In the genomic region with DNA sequence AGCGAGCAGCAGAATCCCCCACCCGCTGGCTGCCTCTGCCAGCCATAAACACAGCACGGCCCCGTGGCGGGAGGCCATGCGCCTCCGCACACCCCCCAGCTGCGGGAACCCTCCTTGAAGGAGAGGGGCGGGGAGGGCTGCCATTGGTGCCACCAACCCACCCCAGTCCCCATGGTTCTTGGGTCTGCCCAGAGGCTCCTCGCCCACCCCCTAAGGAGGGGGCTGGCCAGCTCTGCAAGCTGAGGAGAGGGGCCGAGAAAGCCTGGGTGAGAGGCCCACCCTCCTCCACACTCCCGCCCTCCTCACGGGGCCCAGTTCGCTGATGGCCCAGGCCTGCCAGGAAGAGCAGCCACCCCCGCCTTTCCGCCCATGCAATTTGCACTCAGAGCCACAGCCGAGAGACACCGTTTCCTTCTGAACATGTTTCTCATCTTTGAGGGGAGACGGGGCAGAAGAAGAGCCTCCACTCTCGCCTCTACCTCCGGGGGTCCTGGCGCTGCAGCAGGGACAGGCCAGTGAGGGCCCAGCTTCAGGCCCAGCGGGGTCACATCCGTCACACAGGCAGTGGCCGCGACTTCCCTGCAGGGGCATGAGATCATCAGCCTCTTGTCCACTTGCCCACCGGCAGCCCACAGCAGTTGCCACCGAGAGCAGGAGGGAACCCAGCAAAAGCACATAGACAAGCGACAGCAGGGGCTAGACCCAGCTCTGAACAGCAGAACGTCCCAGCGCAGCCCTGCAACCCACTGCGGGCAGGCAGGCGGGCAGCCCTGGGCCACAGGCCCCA, we compare ENCODE assay signal across 22 cellular contexts. TPM values are rescaled to one million over a fixed set of nuclear protein-coding genes. Genes with fewer than 3 reads are reported as not detected.
DNase-seq lines count a peak whose midpoint lies in the region; ATAC-seq, FAIRE-seq and TF ChIP-seq lines count a peak whose summit lies in the region.
"Had no signal": no experiment of that assay in that cellular context is flagged by ENCODE, and none has a peak within 500 bp of the region (broad histone marks: within the 10 kb centered on the region; RNA-seq: fewer than 3 reads in every experiment).

No MANE protein-coding gene starts in this region.

- no peaks in the 10 kb centered on the region for H3K4me1 Mint-ChIP-seq in MCF 10A (ENCODE audit: insufficient read depth, unreplicated experiment)
- peaks cover 0 to 7% of the 10 kb centered on the region in 2 donors for H3K4me1 Mint-ChIP-seq in effector memory CD8-positive, alpha-beta T cell (ENCODE audit: low read depth in 2 of 2)
- H3K4me1 Mint-ChIP-seq: activated naive CD8-positive, alpha-beta T cell treated with anti-CD3 and anti-CD28 coated beads, Interleukin-2, amount 50 U/mL, for 24 hours had no signal

- BruUV-seq in MCF 10A (replicated peaks; lab: Mats Ljungman, UMichigan) (TSS peak; percentile 82), HepG2 (replicated peaks; lab: Mats Ljungman, UMichigan) (no TSS peak), OCI-LY7 (replicated peaks; lab: Mats Ljungman, UMichigan) (no TSS peak)

- no peaks in the 10 kb centered on the region for H3K9me3 Mint-ChIP-seq in MCF 10A (ENCODE audit: unreplicated experiment)
- no peaks in the 10 kb centered on the region for H3K9me3 Mint-ChIP-seq in effector memory CD8-positive, alpha-beta T cell
- H3K9me3 Mint-ChIP-seq: activated naive CD8-positive, alpha-beta T cell treated with anti-CD3 and anti-CD28 coated beads, Interleukin-2, amount 50 U/mL, for 24 hours; activated T-helper 2 cell treated with anti-CD3 and anti-CD28 coated beads, Interferon-gamma antibody, Interleukin-2, Interleukin-4, amounts not matched to agents 10 μg/mL and 5 μg/mL and 100 μg/mL, durations not matched to agents 14 hours and 24 hours and 36 hours had no signal

- no peak overlapping the region for H3K4me2 ChIP-seq in HepG2 (ENCODE audit: low read depth, low read length)
- H3K4me2 ChIP-seq in OCI-LY7 (ENCODE audit: low read length) = no peak overlapping the region
- H3K4me2 ChIP-seq: BLaER1 had no signal

- H3K27me3 ChIP-seq in breast epithelium (no peaks in the 10 kb centered on the region), HepG2 (ENCODE audit: control insufficient read depth in 1 of 2, insufficient read depth in 2 of 2, low read length in 2 of 2) (no peaks in the 10 kb centered on the region), upper lobe of right lung (no peaks in the 10 kb centered on the region)
- H3K27me3 ChIP-seq: BLaER1, brain microvascular endothelial cell, left lung, uterus had no signal

- H3K4me3 Mint-ChIP-seq in MCF 10A (ENCODE audit: unreplicated experiment) = no peak overlapping the region
- H3K4me3 Mint-ChIP-seq in effector memory CD8-positive, alpha-beta T cell = peak overlapping the region; percentile 3 to 68
- H3K4me3 Mint-ChIP-seq: activated naive CD8-positive, alpha-beta T cell treated with anti-CD3 and anti-CD28 coated beads, Interleukin-2, amount 50 U/mL, for 24 hours had no signal

- DNase-seq in MCF 10A (ENCODE audit: unreplicated experiment) (no peak), breast epithelium (ENCODE audit: low spot score in 2 of 2) (no peak), HepG2 (ENCODE audit: low spot score) (no peak), upper lobe of right lung (no peak), UCSD-AML1 (lab: John Stamatoyannopoulos, UW; ENCODE audit: unreplicated experiment) (no peak), OCI-LY7 (ENCODE audit: low spot score) (no peak)
- DNase-seq in effector memory CD8-positive, alpha-beta T cell = peak in 1 of 3 experiments; percentile 31
- DNase-seq in NK-92 treated with Interleukin-12 subunit alpha and Interleukin-12 subunit beta, amount 100 ng/mL, for 24 hours (lab: John Stamatoyannopoulos, UW) = no peak
- DNase-seq: activated CD8-positive, alpha-beta memory T cell treated with anti-CD3 and anti-CD28 coated beads, Interleukin-2, amount 50 U/mL, for 4 hours; activated naive CD8-positive, alpha-beta T cell treated with anti-CD3 and anti-CD28 coated beads, Interleukin-2, amount 50 U/mL, for 24 hours; brain microvascular endothelial cell; dermis blood vessel endothelial cell; NCI-H1436; NCI-H2171; NCI-H526; T-helper 1 cell; uterus had no signal

- no peak overlapping the region for H2AFZ ChIP-seq in HepG2 (ENCODE audit: low read length)
- no peak overlapping the region for H2AFZ ChIP-seq in OCI-LY7 (ENCODE audit: low read length)

- H3K36me3 ChIP-seq in breast epithelium (no peaks in the 10 kb centered on the region), HepG2 (replicated peaks in 1 of 2; ENCODE audit: control insufficient read depth in 1 of 2, insufficient read depth in 2 of 2, low read length in 2 of 2) (peaks cover 28 to 49% of the 10 kb centered on the region in 2 experiments; a peak in 4 of 5 replicates), upper lobe of right lung (peaks cover 27% of the 10 kb centered on the region), OCI-LY7 (ENCODE audit: insufficient read depth, low read length) (peaks cover 8% of the 10 kb centered on the region; the same call in 1 of the 2 replicates)
- H3K36me3 ChIP-seq: uterus had no signal

- no peak for FAIRE-seq in HepG2 (lab: Jason Lieb, UNC)
- FAIRE-seq: A549, GM18507 had no signal

- no peak overlapping the region for H3K27ac Mint-ChIP-seq in MCF 10A (ENCODE audit: low read depth, unreplicated experiment)
- H3K27ac Mint-ChIP-seq in effector memory CD8-positive, alpha-beta T cell = peak overlapping the region; percentile 38 to 44
- H3K27ac Mint-ChIP-seq: activated naive CD8-positive, alpha-beta T cell treated with anti-CD3 and anti-CD28 coated beads, Interleukin-2, amount 50 U/mL, for 24 hours; activated T-helper 2 cell treated with anti-CD3 and anti-CD28 coated beads, Interferon-gamma antibody, Interleukin-2, Interleukin-4, amounts not matched to agents 10 μg/mL and 5 μg/mL and 100 μg/mL, durations not matched to agents 14 hours and 24 hours and 36 hours had no signal

- H3K9ac ChIP-seq in HepG2 (ENCODE audit: insufficient read depth, low read depth, low read length) = no peak overlapping the region
- H3K9ac ChIP-seq: BLaER1 had no signal

- WGBS in HepG2 (ENCODE audit: low lambda C conversion rate) = 93% methylated on average over 25 of the region's 33 CpGs

- in situ Hi-C loops in HepG2 (cut with HindIII; ENCODE audit: extremely low pct_ligation_motif_present, low pct_unique_long_range_greater_than_20kb) = loop anchor here (5.0 kb wide), 2 partner anchors 104 to 244 kb away; partner anchors contain the start of genes USB1 and ZNF319

- H3K9me3 ChIP-seq in breast epithelium (no peaks in the 10 kb centered on the region), HepG2 (ENCODE audit: low read length) (no peaks in the 10 kb centered on the region), upper lobe of right lung (no peaks in the 10 kb centered on the region), OCI-LY7 (ENCODE audit: low read length) (no peaks in the 10 kb centered on the region)
- H3K9me3 ChIP-seq: A549, BLaER1, left lung, uterus had no signal

- H3K79me2 ChIP-seq in HepG2 (ENCODE audit: insufficient read depth, low read length) (no peaks in the 10 kb centered on the region), OCI-LY7 (ENCODE audit: insufficient read depth, low read depth, low read length) (no peaks in the 10 kb centered on the region)

- H3K27me3 Mint-ChIP-seq in MCF 10A (ENCODE audit: insufficient read depth, unreplicated experiment) = no peaks in the 10 kb centered on the region
- no peaks in the 10 kb centered on the region for H3K27me3 Mint-ChIP-seq in effector memory CD8-positive, alpha-beta T cell
- H3K27me3 Mint-ChIP-seq: activated naive CD8-positive, alpha-beta T cell treated with anti-CD3 and anti-CD28 coated beads, Interleukin-2, amount 50 U/mL, for 24 hours had no signal

- H3K4me3 ChIP-seq in breast epithelium = no peak overlapping the region
- H3K4me3 ChIP-seq in HepG2 (replicated peaks in 1 of 3; ENCODE audit: insufficient read depth in 1 of 3, low read depth in 2 of 3, low read length in 3 of 3) = no peak overlapping the region
- no peak overlapping the region for H3K4me3 ChIP-seq in upper lobe of right lung
- no peak overlapping the region for H3K4me3 ChIP-seq in OCI-LY7 (ENCODE audit: low read depth, low read length, poor library complexity, severe bottlenecking)
- H3K4me3 ChIP-seq: A549, BLaER1, left lung, uterus had no signal

- no peaks in the 10 kb centered on the region for H4K20me1 ChIP-seq in HepG2 (ENCODE audit: insufficient read depth, low read length)
- H4K20me1 ChIP-seq in OCI-LY7 (ENCODE audit: insufficient read depth, low read length) = no peaks in the 10 kb centered on the region
- H4K20me1 ChIP-seq: BLaER1 had no signal

- CTCF ChIA-PET in MCF 10A (lab: Yijun Ruan, JAX) (interaction anchor here (0.6 to 7.9 kb wide), 21 partner anchors 8 to 243 kb away, joined by 3 to 109 read pairs (median 4); no protein-coding TSS in a partner anchor), HepG2 (lab: Yijun Ruan, JAX; ENCODE audit: low intra/inter-chr PET ratio, low total read pairs) (interaction anchor here (1.1 kb wide), 1 partner anchor 23 kb away, joined by 3 read pairs; no protein-coding TSS in a partner anchor), OCI-LY7 (lab: Charles Lee; ENCODE audit: unreplicated experiment) (no interaction called here)

- ATAC-seq in effector memory CD8-positive, alpha-beta T cell (replicated peaks) = no peak
- ATAC-seq in HepG2 = no peak
- ATAC-seq in upper lobe of right lung = no peak
- ATAC-seq: activated naive CD8-positive, alpha-beta T cell treated with anti-CD3 and anti-CD28 coated beads, Interleukin-2, amount 50 U/mL, for 24 hours had no signal

- POLR2A ChIA-PET in MCF 10A (lab: Yijun Ruan, JAX) = interaction anchor here (2.1 kb wide), 1 partner anchor 23 kb away, joined by 10 read pairs; the partner anchor contains the start of gene KATNB1
- POLR2A ChIA-PET in HepG2 (lab: Yijun Ruan, JAX) = interaction anchor here (3.2 kb wide), 1 partner anchor 23 kb away, joined by 14 read pairs; no protein-coding TSS in a partner anchor
- POLR2A ChIA-PET in OCI-LY7 (lab: Charles Lee) = no interaction called here

- H3K27ac ChIP-seq in breast epithelium (peak overlapping the region in 1 of 2 donors; percentile 19), HepG2 (ENCODE audit: extremely low read length, insufficient read depth, low read length) (no peak overlapping the region), upper lobe of right lung (peak overlapping the region; percentile 30), OCI-LY7 (ENCODE audit: low read depth, low read length, poor library complexity, severe bottlenecking) (no peak overlapping the region)
- H3K27ac ChIP-seq: BLaER1, brain microvascular endothelial cell had no signal

- no peak for TF ChIP-seq POLR2A in breast epithelium (IDR thresholded peaks at IDR 0.05)
- TF ChIP-seq POLR2A in HepG2 (IDR thresholded peaks at IDR 0.05; ENCODE audit: insufficient read depth in 1 of 2, low read depth in 2 of 2, low read length in 2 of 2) = no peak; a peak in 1 of 4 replicates

- intact Hi-C loops in MCF 10A (cut with micrococcal nuclease) = loop anchor here (5.0 kb wide), 1 partner anchor 44 kb away; the partner anchor contains the start of gene KIFC3
- intact Hi-C loops in breast epithelium (cut with DNase I; ENCODE audit: low total_unique reads) = loop anchor here (1.0 to 10.0 kb wide), 2 partner anchors 14 to 86 kb away; no protein-coding TSS in a partner anchor
- intact Hi-C loops in HepG2 (cut with micrococcal nuclease; ENCODE audit: unreplicated experiment) = no loop called here
- intact Hi-C loops in upper lobe of right lung (cut with DNase I) = loop anchor here (5.0 kb wide), 1 partner anchor 104 kb away; no protein-coding TSS in a partner anchor
- intact Hi-C loops in OCI-LY7 (cut with micrococcal nuclease; ENCODE audit: unreplicated experiment) = loop anchor here (5.0 kb wide), 1 partner anchor 244 kb away; the partner anchor contains the start of genes USB1 and ZNF319

- H3K4me1 ChIP-seq in breast epithelium (no peaks in the 10 kb centered on the region), HepG2 (ENCODE audit: insufficient read depth, low read length) (no peaks in the 10 kb centered on the region), upper lobe of right lung (peaks cover 8% of the 10 kb centered on the region), OCI-LY7 (ENCODE audit: insufficient read depth, low read length, poor library complexity, severe bottlenecking) (no peaks in the 10 kb centered on the region)
- H3K4me1 ChIP-seq: uterus had no signal

- TF ChIP-seq EP300 in HepG2 (IDR thresholded peaks at IDR 0.05; ENCODE audit: low read depth in 2 of 2, low read length in 2 of 2) (no peak), HepG2 (CRISPR knock-in tag; IDR thresholded peaks at IDR 0.05; ENCODE audit: borderline replicate concordance) (no peak)

- peaks cover 18% of the 10 kb centered on the region for H3K36me3 Mint-ChIP-seq in MCF 10A (ENCODE audit: insufficient read depth, unreplicated experiment)
- peaks cover 7% of the 10 kb centered on the region for H3K36me3 Mint-ChIP-seq in effector memory CD8-positive, alpha-beta T cell (ENCODE audit: insufficient read depth)

- no peaks in the 10 kb centered on the region for H3K9me2 ChIP-seq in OCI-LY7 (ENCODE audit: insufficient read depth, low read length)

- TF ChIP-seq RAD21 in HepG2 (CRISPR knock-in tag; IDR thresholded peaks at IDR 0.05) = no peak

- no peak for TF ChIP-seq CTCF in MCF 10A (IDR thresholded peaks at IDR 0.05; ENCODE audit: unreplicated experiment)
- no peak for TF ChIP-seq CTCF in breast epithelium (IDR thresholded peaks at IDR 0.05)
- TF ChIP-seq CTCF in HepG2 (CRISPR knock-in tag; IDR thresholded peaks at IDR 0.05) = no peak
- no peak for TF ChIP-seq CTCF in upper lobe of right lung (IDR thresholded peaks at IDR 0.05)
- TF ChIP-seq CTCF in OCI-LY7 (conservative IDR thresholded peaks at IDR 0.05; ENCODE audit: low read length) = no peak

RNA-seq across cellular contexts. Expression of gene KATNB1, which starts 23.0 kb away (rescaled TPM):
- 22.7 and 30.6 TPM in 2 replicates for total RNA-seq in MCF 10A (2022)
- 10 to 100 TPM; 15.5 to 20.9 (median 17.0) TPM for total RNA-seq in breast epithelium
- total RNA-seq in HepG2 (2016; rRNA removed; fragmentation: Illumina TruSeq; extraction: Trizol) = 25.2 and 31.5 TPM in 2 replicates
- total RNA-seq in HepG2 (2016; cell fraction: cytosol; rRNA removed; fragmentation: Illumina TruSeq; extraction: Trizol; ENCODE audit: low read depth) = 14.2 and 18.3 TPM in 2 replicates
- total RNA-seq in HepG2 (2016; cell fraction: insoluble cytoplasmic fraction; rRNA removed; fragmentation: Illumina TruSeq; extraction: Trizol) = 21.2 and 33.1 TPM in 2 replicates
- 34.3 and 42.2 TPM in 2 replicates for total RNA-seq in HepG2 (2016; cell fraction: membrane; rRNA removed; fragmentation: Illumina TruSeq; extraction: Trizol)
- total RNA-seq in HepG2 (2016; cell fraction: nucleus; rRNA removed; fragmentation: Illumina TruSeq; extraction: Trizol) = 21.9 and 25.7 TPM in 2 replicates
- polyA plus RNA-seq in HepG2 (2011; rRNA removed) = 39.8 and 43.5 TPM in 2 replicates
- 17.4 and 27.7 TPM in 2 replicates for polyA plus RNA-seq in HepG2 (2011; cell fraction: cytosol; rRNA removed)
- 122 and 146 TPM in 2 replicates for polyA plus RNA-seq in HepG2 (2011; cell fraction: nucleus; rRNA removed)
- 16.2 and 20.9 TPM in 2 replicates for polyA plus RNA-seq in HepG2 (2012)
- polyA plus RNA-seq in HepG2 (2016; cell fraction: cytosol; fragmentation: Illumina TruSeq; extraction: Trizol; ENCODE audit: low read depth) = 15.0 and 20.0 TPM in 2 replicates
- 22.6 and 30.3 TPM in 2 replicates for polyA plus RNA-seq in HepG2 (2016; cell fraction: insoluble cytoplasmic fraction; fragmentation: Illumina TruSeq; extraction: Trizol; ENCODE audit: low read depth)
- polyA plus RNA-seq in HepG2 (2016; cell fraction: membrane; fragmentation: Illumina TruSeq; extraction: Trizol; ENCODE audit: low read depth) = 30.4 and 34.5 TPM in 2 replicates
- 49.3 and 53.8 TPM in 2 replicates for polyA plus RNA-seq in HepG2 (2016; cell fraction: nucleus; fragmentation: Illumina TruSeq; extraction: Trizol; ENCODE audit: insufficient read depth, low read depth)
- polyA minus RNA-seq in HepG2 (2011; rRNA and poly(A)+ RNA removed; ENCODE audit: low replicate concordance) = 29.8 and 60.0 TPM in 2 replicates
- 13.6 and 19.1 TPM in 2 replicates for polyA minus RNA-seq in HepG2 (2011; cell fraction: cytosol; rRNA and poly(A)+ RNA removed)
- polyA minus RNA-seq in HepG2 (2011; cell fraction: nucleus; rRNA and poly(A)+ RNA removed) = 27.9 and 30.3 TPM in 2 replicates
- total RNA-seq in upper lobe of right lung = 16.6 TPM
- total RNA-seq in OCI-LY7 (2014; rRNA removed; shearing (Covaris generic)) = 25.8 and 37.4 TPM in 2 replicates
- total RNA-seq in OCI-LY7 (2022) = 43.0 and 43.5 TPM in 2 replicates

RNA-seq across cellular contexts. Expression of gene KIFC3, which starts 43.8 kb away (rescaled TPM):
- 97.1 and 120 TPM in 2 replicates for total RNA-seq in MCF 10A (2022)
- 10 to 100 TPM; 15.7 to 36.1 (median 35.1) TPM for total RNA-seq in breast epithelium
- total RNA-seq in HepG2 (2016; rRNA removed; fragmentation: Illumina TruSeq; extraction: Trizol) = 30.0 and 45.3 TPM in 2 replicates
- 11.2 and 13.3 TPM in 2 replicates for total RNA-seq in HepG2 (2016; cell fraction: cytosol; rRNA removed; fragmentation: Illumina TruSeq; extraction: Trizol; ENCODE audit: low read depth)
- total RNA-seq in HepG2 (2016; cell fraction: insoluble cytoplasmic fraction; rRNA removed; fragmentation: Illumina TruSeq; extraction: Trizol) = 26.2 and 45.1 TPM in 2 replicates
- total RNA-seq in HepG2 (2016; cell fraction: membrane; rRNA removed; fragmentation: Illumina TruSeq; extraction: Trizol) = 23.6 and 24.3 TPM in 2 replicates
- 39.1 and 45.8 TPM in 2 replicates for total RNA-seq in HepG2 (2016; cell fraction: nucleus; rRNA removed; fragmentation: Illumina TruSeq; extraction: Trizol)
- 42.1 and 70.6 TPM in 2 replicates for polyA plus RNA-seq in HepG2 (2011; rRNA removed)
- 43.4 and 59.0 TPM in 2 replicates for polyA plus RNA-seq in HepG2 (2011; cell fraction: cytosol; rRNA removed)
- polyA plus RNA-seq in HepG2 (2011; cell fraction: nucleus; rRNA removed) = 225 and 236 TPM in 2 replicates
- 21.3 and 43.4 TPM in 2 replicates for polyA plus RNA-seq in HepG2 (2012)
- polyA plus RNA-seq in HepG2 (2016; cell fraction: cytosol; fragmentation: Illumina TruSeq; extraction: Trizol; ENCODE audit: low read depth) = 14.4 and 14.6 TPM in 2 replicates
- polyA plus RNA-seq in HepG2 (2016; cell fraction: insoluble cytoplasmic fraction; fragmentation: Illumina TruSeq; extraction: Trizol; ENCODE audit: low read depth) = 20.2 and 24.5 TPM in 2 replicates
- 13.8 and 19.9 TPM in 2 replicates for polyA plus RNA-seq in HepG2 (2016; cell fraction: membrane; fragmentation: Illumina TruSeq; extraction: Trizol; ENCODE audit: low read depth)
- polyA plus RNA-seq in HepG2 (2016; cell fraction: nucleus; fragmentation: Illumina TruSeq; extraction: Trizol; ENCODE audit: insufficient read depth, low read depth) = 79.4 and 80.8 TPM in 2 replicates
- polyA minus RNA-seq in HepG2 (2011; rRNA and poly(A)+ RNA removed; ENCODE audit: low replicate concordance) = 132 and 141 TPM in 2 replicates
- polyA minus RNA-seq in HepG2 (2011; cell fraction: cytosol; rRNA and poly(A)+ RNA removed) = 31.9 and 33.7 TPM in 2 replicates
- 94.9 and 117 TPM in 2 replicates for polyA minus RNA-seq in HepG2 (2011; cell fraction: nucleus; rRNA and poly(A)+ RNA removed)
- 99.1 TPM for total RNA-seq in upper lobe of right lung
- total RNA-seq in OCI-LY7 (2014; rRNA removed; shearing (Covaris generic)) = not detected in 2 replicates
- total RNA-seq in OCI-LY7 (2022) = 0.61 TPM in 1 of 2 replicates, not detected in the other

Comparison
In these comparisons a context has a peak if more than half of its experiments do, and no peak if none do; other contexts are left out.
1. RNA of gene KIFC3, which starts 43.8 kb away (total RNA-seq): 97.1 to 120 TPM in MCF 10A, 99.1 TPM in upper lobe of right lung (single experiment), 11.2 to 45.8 TPM in HepG2 and 15.7 to 36.1 TPM in breast epithelium; 0.61 TPM in OCI-LY7; every median in the first group is over 4 times any median in the second.